Comparison of ENCODE assay signal across 22 cellular contexts in genomic region chr3:123743121-123743520, GRCh38.
"Had no signal": no experiment of that assay in that cellular context is flagged by ENCODE, and none has a peak within 500 bp of the region (broad histone marks: within the 10 kb centered on the region; RNA-seq: fewer than 3 reads in every experiment).

No MANE protein-coding gene starts in this region.

- H3K27ac ChIP-seq: cardiac muscle cell, colonic mucosa, hepatocyte, lower lobe of right lung, parathyroid adenoma, thyroid gland, WERI-Rb-1 had no signal

- H3K4me1 ChIP-seq: colonic mucosa, parathyroid adenoma, thyroid gland had no signal

- H3K4me2 ChIP-seq: hepatocyte had no signal

- H3K9me3 ChIP-seq: colonic mucosa, lower lobe of right lung, thyroid gland had no signal

- H3K36me3 ChIP-seq: cardiac muscle cell, colonic mucosa, lower lobe of right lung, thyroid gland, WERI-Rb-1 had no signal

- H3K9ac ChIP-seq: parathyroid adenoma had no signal

- H3K27me3 ChIP-seq: colonic mucosa, hepatocyte, thyroid gland had no signal

- H3K79me2 ChIP-seq: hepatocyte, parathyroid adenoma had no signal

- H3K4me3 ChIP-seq: cardiac muscle cell, colonic mucosa, hepatocyte, lower lobe of right lung, thyroid gland had no signal

- H2AFZ ChIP-seq: hepatocyte, parathyroid adenoma had no signal

- ATAC-seq: activated naive CD4-positive, alpha-beta T cell treated with anti-CD3 and anti-CD28 coated beads, Interleukin-2, amount 50 U/mL, for 72 hours; activated T-cell treated with anti-CD3 and anti-CD28 coated beads, Interleukin-2, amount 50 U/mL, for 72 hours; left colon; lower lobe of right lung; natural killer cell treated with Interleukin-12 subunit alpha and Interleukin-12 subunit beta and Interleukin-15 and Interleukin-18, amount 100 ng/mL, for 72 hours; sciatic nerve; stimulated activated memory B cell treated with anti-CD40 and anti-IgM and Interleukin-4, amounts not matched to agents 10 μg/mL and 1 μg/mL and 100 μg/mL, for 72 hours had no signal

- DNase-seq: activated CD4-positive, alpha-beta T cell treated with anti-CD3 and anti-CD28 coated beads for 1 hour; activated CD8-positive, alpha-beta memory T cell treated with anti-CD3 and anti-CD28 coated beads for 24 hours; activated CD8-positive, alpha-beta memory T cell treated with anti-CD3 and anti-CD28 coated beads, Interleukin-2, amount 50 U/mL, for 48 hours; activated gamma-delta T cell; activated T-cell treated with anti-CD3 and anti-CD28 coated beads, Interleukin-2, amount 50 U/mL, for 72 hours; colonic mucosa; erythroblast; foreskin fibroblast; left colon; lower lobe of right lung; stimulated activated CD4-positive, alpha-beta T cell treated with anti-CD3 and anti-CD28 coated beads, Interleukin-4, amount 100 ng/mL, for 4 hours; SW 1271; T-helper 2 cell; thyroid gland; WERI-Rb-1 had no signal
